Comparison of ENCODE assay signal across 1 cellular context in genomic region chr3:20250786-20251185, GRCh38.
TF ChIP-seq lines count a peak whose summit lies in the region.

No MANE protein-coding gene starts in this region.

TF ChIP-seq in H1, 55 proteins besides CTCF, POLR2A, EP300 and RAD21 (continued from another document):
- TF ChIP-seq CHD7 (IDR thresholded peaks at IDR 0.05; ENCODE audit: insufficient replicate concordance, low read length), result no peak
- TF ChIP-seq KDM1A (IDR thresholded peaks at IDR 0.05; ENCODE audit: borderline replicate concordance, low read length), result no peak
- no peak for TF ChIP-seq SIX5 (IDR thresholded peaks at IDR 0.05; ENCODE audit: low read depth, low read length)
- no peak for TF ChIP-seq SAP30 (IDR thresholded peaks at IDR 0.05; ENCODE audit: insufficient read depth, insufficient replicate concordance, low read length)
- no peak for TF ChIP-seq BRCA1 (IDR thresholded peaks at IDR 0.05; ENCODE audit: low read depth, low read length)
- TF ChIP-seq EZH2 (IDR thresholded peaks at IDR 0.05; ENCODE audit: low read depth, low read length, severe bottlenecking), result no peak
- TF ChIP-seq ATF2 (IDR thresholded peaks at IDR 0.05; ENCODE audit: low read length), result no peak
- no peak for TF ChIP-seq TAF7 (optimal IDR thresholded peaks at IDR 0.05; ENCODE audit: borderline replicate concordance, low read depth, low read length)
- TF ChIP-seq JUN (IDR thresholded peaks at IDR 0.05; ENCODE audit: low read depth, low read length), result no peak
